In the genomic region with DNA sequence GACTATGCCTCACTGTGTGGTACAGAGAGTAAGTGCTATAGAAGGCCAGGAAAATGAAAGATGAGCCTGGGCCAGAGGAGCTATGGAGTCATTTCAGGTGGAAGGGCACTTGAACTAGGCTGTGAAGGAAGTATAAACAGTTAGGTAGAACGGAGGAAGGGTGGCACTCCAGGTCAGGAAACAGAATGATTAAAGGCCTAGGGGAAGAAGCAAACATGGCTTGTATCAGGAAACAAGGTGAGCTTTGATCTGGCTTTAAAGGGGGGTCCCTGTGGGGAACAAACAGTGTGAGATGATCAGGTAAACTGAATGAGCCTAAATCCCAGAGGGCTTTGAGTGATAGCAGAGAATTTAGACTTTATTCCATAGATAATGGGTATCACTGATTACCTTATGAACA, we compare ENCODE assay signal across 1 cellular context.
TF ChIP-seq lines count a peak whose summit lies in the region.

No MANE protein-coding gene starts in this region.

TF ChIP-seq in HepG2, 621 proteins besides CTCF, POLR2A, EP300 and RAD21 (continues in another document):
- TF ChIP-seq THRA (CRISPR knock-in tag; IDR thresholded peaks at IDR 0.05; ENCODE audit: borderline replicate concordance) (peak; percentile 55; the same call in 1 of the 2 replicates), ZNF10 (CRISPR knock-in tag; IDR thresholded peaks at IDR 0.05; ENCODE audit: borderline replicate concordance, low read depth) (no peak), FOXA3 (CRISPR knock-in tag; IDR thresholded peaks at IDR 0.05) (no peak), MTF1 (CRISPR knock-in tag; IDR thresholded peaks at IDR 0.05) (no peak), HIVEP1 (CRISPR knock-in tag; IDR thresholded peaks at IDR 0.05) (no peak), ZFX (CRISPR knock-in tag; IDR thresholded peaks at IDR 0.05; ENCODE audit: low read depth) (peak; percentile 42; the same call in 1 of the 2 replicates), ZNF337 (CRISPR knock-in tag; IDR thresholded peaks at IDR 0.05; ENCODE audit: borderline replicate concordance, low read depth) (no peak), ZNF75D (CRISPR knock-in tag; IDR thresholded peaks at IDR 0.05; ENCODE audit: borderline replicate concordance) (no peak), SRSF1 (optimal IDR thresholded peaks at IDR 0.05; ENCODE audit: low read depth, low read length) (no peak), FOXK2 (IDR thresholded peaks at IDR 0.05) (no peak), RNF2 (conservative IDR thresholded peaks at IDR 0.05; ENCODE audit: low read depth) (no peak), SALL1 (CRISPR knock-in tag; IDR thresholded peaks at IDR 0.05) (0 out of 2 replicates have a peak, but pooled peaks have one; percentile 22), TCF7 (IDR thresholded peaks at IDR 0.05; ENCODE audit: low read depth) (peak; percentile 51; the same call in 1 of the 2 replicates), SP1 (IDR thresholded peaks at IDR 0.05) (no peak), SP1 (CRISPR knock-in tag; IDR thresholded peaks at IDR 0.05) (no peak), ZKSCAN1 (IDR thresholded peaks at IDR 0.05; ENCODE audit: low read length) (no peak), ZNF883 (CRISPR knock-in tag; IDR thresholded peaks at IDR 0.05; ENCODE audit: not compliant biosample characterization) (no peak), HHEX (CRISPR knock-in tag; IDR thresholded peaks at IDR 0.05) (no peak), MEF2D (CRISPR knock-in tag; IDR thresholded peaks at IDR 0.05) (no peak), CBFB (CRISPR knock-in tag; IDR thresholded peaks at IDR 0.05) (no peak), ZNF460 (CRISPR knock-in tag; IDR thresholded peaks at IDR 0.05; ENCODE audit: borderline replicate concordance) (no peak), MAX (IDR thresholded peaks at IDR 0.05) (no peak), PAXIP1 (CRISPR knock-in tag; conservative IDR thresholded peaks at IDR 0.05) (peak; percentile 82), ZBTB4 (CRISPR knock-in tag; IDR thresholded peaks at IDR 0.05; ENCODE audit: borderline replicate concordance) (no peak), RXRB (CRISPR knock-in tag; IDR thresholded peaks at IDR 0.05; ENCODE audit: borderline replicate concordance) (peak; percentile 53), CCAR2 (optimal IDR thresholded peaks at IDR 0.05; ENCODE audit: low read depth, low read length) (no peak), ZNF770 (CRISPR knock-in tag; IDR thresholded peaks at IDR 0.05) (no peak), HOXA9 (CRISPR knock-in tag; IDR thresholded peaks at IDR 0.05; ENCODE audit: borderline replicate concordance) (no peak), MYPOP (CRISPR knock-in tag; IDR thresholded peaks at IDR 0.05) (no peak), E2F5 (CRISPR knock-in tag; conservative IDR thresholded peaks at IDR 0.05) (no peak), NONO (IDR thresholded peaks at IDR 0.05) (no peak), NONO (CRISPR knock-in tag; conservative IDR thresholded peaks at IDR 0.05) (0 out of 2 replicates have a peak, but pooled peaks have one; percentile 39), HMGA1 (CRISPR knock-in tag; conservative IDR thresholded peaks at IDR 0.05) (no peak), ZNF18 (CRISPR knock-in tag; IDR thresholded peaks at IDR 0.05; ENCODE audit: insufficient replicate concordance) (no peak), ZNF256 (CRISPR knock-in tag; conservative IDR thresholded peaks at IDR 0.05) (no peak), ZNF12 (CRISPR knock-in tag; IDR thresholded peaks at IDR 0.05) (no peak), BCL6 (CRISPR knock-in tag; IDR thresholded peaks at IDR 0.05) (0 out of 2 replicates have a peak, but pooled peaks have one; percentile 11), SKIL (CRISPR knock-in tag; IDR thresholded peaks at IDR 0.05; ENCODE audit: borderline replicate concordance) (no peak)
- TF ChIP-seq, protein P1, sequence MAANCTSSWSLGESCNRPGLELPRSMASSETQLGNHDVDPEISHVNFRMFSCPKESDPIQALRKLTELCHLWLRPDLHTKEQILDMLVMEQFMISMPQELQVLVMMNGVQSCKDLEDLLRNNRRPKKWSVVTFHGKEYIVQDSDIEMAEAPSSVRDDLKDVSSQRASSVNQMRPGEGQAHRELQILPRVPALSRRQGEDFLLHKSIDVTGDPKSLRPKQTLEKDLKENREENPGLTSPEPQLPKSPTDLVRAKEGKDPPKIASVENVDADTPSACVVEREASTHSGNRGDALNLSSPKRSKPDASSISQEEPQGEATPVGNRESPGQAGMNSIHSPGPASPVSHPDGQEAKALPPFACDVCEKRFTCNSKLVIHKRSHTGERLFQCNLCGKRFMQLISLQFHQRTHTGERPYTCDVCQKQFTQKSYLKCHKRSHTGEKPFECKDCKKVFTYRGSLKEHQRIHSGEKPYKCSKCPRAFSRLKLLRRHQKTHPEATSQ (CRISPR knock-in tag; IDR thresholded peaks at IDR 0.05; ENCODE audit: borderline replicate concordance), result no peak
- TF ChIP-seq, protein P2, sequence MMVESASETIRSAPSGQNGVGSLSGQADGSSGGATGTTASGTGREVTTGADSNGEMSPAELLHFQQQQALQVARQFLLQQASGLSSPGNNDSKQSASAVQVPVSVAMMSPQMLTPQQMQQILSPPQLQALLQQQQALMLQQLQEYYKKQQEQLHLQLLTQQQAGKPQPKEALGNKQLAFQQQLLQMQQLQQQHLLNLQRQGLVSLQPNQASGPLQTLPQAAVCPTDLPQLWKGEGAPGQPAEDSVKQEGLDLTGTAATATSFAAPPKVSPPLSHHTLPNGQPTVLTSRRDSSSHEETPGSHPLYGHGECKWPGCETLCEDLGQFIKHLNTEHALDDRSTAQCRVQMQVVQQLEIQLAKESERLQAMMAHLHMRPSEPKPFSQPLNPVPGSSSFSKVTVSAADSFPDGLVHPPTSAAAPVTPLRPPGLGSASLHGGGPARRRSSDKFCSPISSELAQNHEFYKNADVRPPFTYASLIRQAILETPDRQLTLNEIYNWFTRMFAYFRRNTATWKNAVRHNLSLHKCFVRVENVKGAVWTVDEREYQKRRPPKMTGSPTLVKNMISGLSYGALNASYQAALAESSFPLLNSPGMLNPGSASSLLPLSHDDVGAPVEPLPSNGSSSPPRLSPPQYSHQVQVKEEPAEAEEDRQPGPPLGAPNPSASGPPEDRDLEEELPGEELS (CRISPR knock-in tag; IDR thresholded peaks at IDR 0.05), result peak; percentile 44; the same call in 1 of the 2 replicates
